16 cellular contexts compared by ENCODE assay signal in the genomic region with DNA sequence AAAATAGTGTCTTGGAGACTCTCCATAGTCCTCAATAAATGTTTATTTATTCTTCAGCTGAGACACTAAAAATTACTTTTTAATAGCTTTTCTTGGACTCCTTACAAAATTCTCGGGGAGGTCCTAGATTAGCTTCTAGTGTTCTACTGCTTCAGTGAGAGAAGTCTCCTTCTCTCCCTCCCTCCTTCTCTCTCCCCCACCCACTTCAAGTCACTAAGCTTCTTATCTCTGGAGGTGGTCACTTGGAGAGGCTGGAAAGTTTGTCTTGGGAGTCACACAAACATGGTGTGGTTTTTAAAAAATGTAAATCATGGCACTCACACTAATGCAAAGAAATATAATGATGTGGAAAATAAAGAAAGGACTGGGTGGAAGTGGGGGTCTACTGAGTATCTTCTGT.
DNase-seq lines count a peak whose midpoint lies in the region; ATAC-seq and TF ChIP-seq lines count a peak whose summit lies in the region.
"Had no signal": no experiment of that assay in that cellular context is flagged by ENCODE, and none has a peak within 500 bp of the region (broad histone marks: within the 10 kb centered on the region; RNA-seq: fewer than 3 reads in every experiment).

No MANE protein-coding gene starts in this region.

- ATAC-seq in HG03045 (IDR thresholded peaks at IDR 0.05; ENCODE audit: unreplicated experiment) = no peak
- ATAC-seq: HCT116 had no signal

- peak overlapping the region; percentile 80 for H3K27ac Mint-ChIP-seq in nephron progenitor cell

- intact Hi-C loops in esophagus muscularis mucosa (cut with DNase I) = no loop called here

- H3K36me3 Mint-ChIP-seq in nephron progenitor cell (ENCODE audit: low read depth) = peaks cover 16% of the 10 kb centered on the region

- peaks cover 4% of the 10 kb centered on the region for H3K9me3 Mint-ChIP-seq in nephron progenitor cell

- TF ChIP-seq CTCF in WERI-Rb-1 (IDR thresholded peaks at IDR 0.05; ENCODE audit: low read depth, low read length) = no peak
- TF ChIP-seq CTCF in esophagus muscularis mucosa (IDR thresholded peaks at IDR 0.05) = no peak
- TF ChIP-seq CTCF in nephron progenitor cell (IDR thresholded peaks at IDR 0.05) = no peak

- H3K27me3 ChIP-seq in WERI-Rb-1 (ENCODE audit: insufficient read depth, low read depth, severe bottlenecking) (no peaks in the 10 kb centered on the region), esophagus muscularis mucosa (no peaks in the 10 kb centered on the region)

- H3K27me3 Mint-ChIP-seq in nephron progenitor cell (ENCODE audit: low read depth, poor library complexity) = no peaks in the 10 kb centered on the region
- H3K27me3 Mint-ChIP-seq: CD4-positive, alpha-beta memory T cell had no signal

- 31% methylated on average over 1 of the region's 1 CpG for WGBS in esophagus muscularis mucosa

- no peak for TF ChIP-seq POLR2A in esophagus muscularis mucosa (IDR thresholded peaks at IDR 0.05; ENCODE audit: low read depth)

- H3K36me3 ChIP-seq in WERI-Rb-1 (no peaks in the 10 kb centered on the region), esophagus muscularis mucosa (no peaks in the 10 kb centered on the region)

- H3K4me3 Mint-ChIP-seq in nephron progenitor cell = no peak overlapping the region
- H3K4me3 Mint-ChIP-seq: CD4-positive, alpha-beta memory T cell had no signal

- H3K4me1 Mint-ChIP-seq in nephron progenitor cell = peaks cover 85% of the 10 kb centered on the region
- H3K4me1 Mint-ChIP-seq: CD4-positive, alpha-beta memory T cell had no signal

- H3K9me3 ChIP-seq in WERI-Rb-1 (ENCODE audit: severe bottlenecking) (no peaks in the 10 kb centered on the region), esophagus muscularis mucosa (no peaks in the 10 kb centered on the region)

- no peak overlapping the region for H3K4me3 ChIP-seq in WERI-Rb-1 (ENCODE audit: low read depth, low read length)
- no peak overlapping the region for H3K4me3 ChIP-seq in esophagus muscularis mucosa

- DNase-seq in Daoy (ENCODE audit: low read depth) (peak; percentile 27), WERI-Rb-1 (peak; percentile 20), esophagus muscularis mucosa (ENCODE audit: extremely low spot score) (peak; percentile 17), nephron progenitor cell (no peak), NCI-H146 (lab: John Stamatoyannopoulos, UW) (no peak), NCI-H1436 treated with DMSO at 0.1 percent for 48 hours (lab: John Stamatoyannopoulos, UW) (no peak), NCI-H1105 (lab: John Stamatoyannopoulos, UW) (no peak)
- DNase-seq: Calu3; CD4-positive, alpha-beta memory T cell; NCI-H1105 treated with DMSO at 0.1 percent for 48 hours; NCI-H187 treated with DMSO at 0.1 percent for 48 hours; NCI-H446 treated with DMSO at 0.1 percent for 48 hours; RPMI8226 had no signal

- no peak for TF ChIP-seq EP300 in esophagus muscularis mucosa (IDR thresholded peaks at IDR 0.05)

- peaks cover 0 to 46% (median 36%) of the 10 kb centered on the region in 4 donors for H3K4me1 ChIP-seq in esophagus muscularis mucosa

- H3K27ac ChIP-seq in WERI-Rb-1 (no peak overlapping the region), esophagus muscularis mucosa (replicated peaks in 1 of 4) (no peak overlapping the region)
- H3K27ac ChIP-seq: HL-60 had no signal

Comparison
In these comparisons a context has a peak if more than half of its experiments do, and no peak if none do; other contexts are left out.
1. DNase-seq: peak in Daoy (single experiment), WERI-Rb-1 (single experiment) and esophagus muscularis mucosa (single experiment); none in nephron progenitor cell (single experiment), NCI-H146 (single experiment), NCI-H1436 treated with DMSO at 0.1 percent for 48 hours (single experiment) and NCI-H1105 (single experiment).